Comparison of ENCODE assay signal across 8 cellular contexts in genomic region chrX:19755602-19756232, GRCh38.
DNase-seq lines count a peak whose midpoint lies in the region; ATAC-seq, FAIRE-seq and TF ChIP-seq lines count a peak whose summit lies in the region.
"Not testable (repeated sequence)": the region's sequence is repeated elsewhere in the genome, so short reads cannot be mapped to it uniquely, and the experiment has no call there.

No MANE protein-coding gene starts in this region.

- not testable (repeated sequence) for H3F3A ChIP-seq in OCI-LY1 (ENCODE audit: insufficient read depth, low read length)

- H4K20me1 ChIP-seq in OCI-LY1 (ENCODE audit: insufficient read depth, low read length), result not testable (repeated sequence)

- H3K27ac Mint-ChIP-seq in CD4-positive, alpha-beta T cell, result peak overlapping the region; percentile 69
- peak overlapping the region; percentile 89 for H3K27ac Mint-ChIP-seq in activated B cell treated with CpG ODN at 0.5 μM for 24 hours
- peak overlapping the region; percentile 48 for H3K27ac Mint-ChIP-seq in activated T-helper 1 cell treated with anti-CD3 and anti-CD28 coated beads, Interleukin-12 subunit alpha, Interleukin-12 subunit beta, Interleukin-2, Interleukin-4 antibody, amounts not matched to agents 30 ng/mL and 10 ng/mL and 1 ng/mL, durations not matched to agents 14 hours and 24 hours and 36 hours
- H3K27ac Mint-ChIP-seq in central memory CD8-positive, alpha-beta T cell (ENCODE audit: low read depth), result peak overlapping the region; percentile 89
- H3K27ac Mint-ChIP-seq in stimulated activated effector memory CD8-positive, alpha-beta T cell treated with anti-CD3 and anti-CD28 coated beads, Interleukin-12 subunit alpha, Interleukin-12 subunit beta, amount 100 ng/mL, for 72 hours, result peak overlapping the region; percentile 87

- TF ChIP-seq CTCF in CD4-positive, alpha-beta T cell (IDR thresholded peaks at IDR 0.05); OCI-LY1 (IDR thresholded peaks at IDR 0.05; ENCODE audit: low read length); activated B cell treated with CpG ODN at 0.5 μM for 24 hours (IDR thresholded peaks at IDR 0.05): not testable (repeated sequence)

- peaks cover 32% of the 10 kb centered on the region for H3K79me2 ChIP-seq in OCI-LY1 (ENCODE audit: insufficient read depth, low read length)

- peak overlapping the region; percentile 54 for H3K4me3 Mint-ChIP-seq in CD4-positive, alpha-beta T cell
- peak overlapping the region; percentile 68 for H3K4me3 Mint-ChIP-seq in activated B cell treated with CpG ODN at 0.5 μM for 24 hours
- H3K4me3 Mint-ChIP-seq in activated T-helper 1 cell treated with anti-CD3 and anti-CD28 coated beads, Interleukin-12 subunit alpha, Interleukin-12 subunit beta, Interleukin-2, Interleukin-4 antibody, amounts not matched to agents 30 ng/mL and 10 ng/mL and 1 ng/mL, durations not matched to agents 14 hours and 24 hours and 36 hours, result peak overlapping the region; percentile 26
- peak overlapping the region; percentile 60 for H3K4me3 Mint-ChIP-seq in central memory CD8-positive, alpha-beta T cell
- peak overlapping the region; percentile 66 for H3K4me3 Mint-ChIP-seq in stimulated activated effector memory CD8-positive, alpha-beta T cell treated with anti-CD3 and anti-CD28 coated beads, Interleukin-12 subunit alpha, Interleukin-12 subunit beta, amount 100 ng/mL, for 72 hours

- H3K4me2 ChIP-seq in OCI-LY1 (ENCODE audit: low read length), result not testable (repeated sequence)

- ATAC-seq in CD4-positive, alpha-beta T cell (ENCODE audit: poor library complexity); central memory CD8-positive, alpha-beta T cell (replicated peaks; ENCODE audit: extremely low read depth, poor library complexity, severe bottlenecking): not testable (repeated sequence)
- peak; percentile 21 for ATAC-seq in activated B cell treated with CpG ODN at 0.5 μM for 24 hours (ENCODE audit: low read depth)
- ATAC-seq in stimulated activated effector memory CD8-positive, alpha-beta T cell treated with anti-CD3 and anti-CD28 coated beads, Interleukin-12 subunit alpha, Interleukin-12 subunit beta, amount 100 ng/mL, for 72 hours, result peak; percentile 55

- H3K4me1 ChIP-seq in OCI-LY1 (ENCODE audit: insufficient read depth, low read length, severe bottlenecking) (peaks cover 61% of the 10 kb centered on the region), mucosa of rectum (ENCODE audit: control insufficient read depth in 2 of 2, insufficient read depth in 2 of 2, low read length in 2 of 2) (peaks cover 3 to 17% of the 10 kb centered on the region in 2 donors)

- not testable (repeated sequence) for DNase-seq in CD4-positive, alpha-beta T cell; GM18507 (ENCODE audit: extremely low spot score, insufficient read length, low read depth); activated B cell treated with CpG ODN at 0.5 μM for 24 hours; activated T-helper 1 cell treated with anti-CD3 and anti-CD28 coated beads, Interleukin-12 subunit alpha, Interleukin-12 subunit beta, Interleukin-2, Interleukin-4 antibody, amounts not matched to agents 30 ng/mL and 10 ng/mL and 1 ng/mL, durations not matched to agents 14 hours and 24 hours and 36 hours (ENCODE audit: low spot score); central memory CD8-positive, alpha-beta T cell (ENCODE audit: low spot score in 2 of 2)
- DNase-seq in stimulated activated effector memory CD8-positive, alpha-beta T cell treated with anti-CD3 and anti-CD28 coated beads, Interleukin-12 subunit alpha, Interleukin-12 subunit beta, amount 100 ng/mL, for 72 hours (ENCODE audit: low spot score in 2 of 2), result peak in 1 of 2 donors; percentile 67

- H3K27me3 Mint-ChIP-seq in CD4-positive, alpha-beta T cell; activated B cell treated with CpG ODN at 0.5 μM for 24 hours; activated T-helper 1 cell treated with anti-CD3 and anti-CD28 coated beads, Interleukin-12 subunit alpha, Interleukin-12 subunit beta, Interleukin-2, Interleukin-4 antibody, amounts not matched to agents 30 ng/mL and 10 ng/mL and 1 ng/mL, durations not matched to agents 14 hours and 24 hours and 36 hours (ENCODE audit: insufficient read depth); central memory CD8-positive, alpha-beta T cell: not testable (repeated sequence)

- intact Hi-C loops in CD4-positive, alpha-beta T cell (cut with DNase I, micrococcal nuclease); activated B cell treated with CpG ODN at 0.5 μM for 24 hours (cut with micrococcal nuclease); activated T-helper 1 cell treated with anti-CD3 and anti-CD28 coated beads, Interleukin-12 subunit alpha, Interleukin-12 subunit beta, Interleukin-2, Interleukin-4 antibody, amounts not matched to agents 30 ng/mL and 10 ng/mL and 1 ng/mL, durations not matched to agents 14 hours and 24 hours and 36 hours (cut with micrococcal nuclease): not testable (repeated sequence)

- peaks cover 50% of the 10 kb centered on the region for H3K36me3 Mint-ChIP-seq in CD4-positive, alpha-beta T cell (ENCODE audit: low read depth)
- H3K36me3 Mint-ChIP-seq in activated B cell treated with CpG ODN at 0.5 μM for 24 hours (ENCODE audit: low read depth), result not testable (repeated sequence)
- peaks cover 16% of the 10 kb centered on the region for H3K36me3 Mint-ChIP-seq in activated T-helper 1 cell treated with anti-CD3 and anti-CD28 coated beads, Interleukin-12 subunit alpha, Interleukin-12 subunit beta, Interleukin-2, Interleukin-4 antibody, amounts not matched to agents 30 ng/mL and 10 ng/mL and 1 ng/mL, durations not matched to agents 14 hours and 24 hours and 36 hours (ENCODE audit: low read depth)
- H3K36me3 Mint-ChIP-seq in central memory CD8-positive, alpha-beta T cell (ENCODE audit: insufficient read depth), result peaks cover 20% of the 10 kb centered on the region
- peaks cover 17% of the 10 kb centered on the region for H3K36me3 Mint-ChIP-seq in stimulated activated effector memory CD8-positive, alpha-beta T cell treated with anti-CD3 and anti-CD28 coated beads, Interleukin-12 subunit alpha, Interleukin-12 subunit beta, amount 100 ng/mL, for 72 hours

- CTCF ChIA-PET in CD4-positive, alpha-beta T cell (lab: Charles Lee), result interaction anchor here (1.5 kb wide), 1 partner anchor 12 kb away, joined by 3 read pairs; no protein-coding TSS in a partner anchor
- CTCF ChIA-PET in activated B cell treated with CpG ODN at 0.5 μM for 24 hours (lab: Charles Lee), result not testable (repeated sequence)

- H3K4me3 ChIP-seq in OCI-LY1 (ENCODE audit: low read depth, low read length, poor library complexity, severe bottlenecking), result not testable (repeated sequence)
- peak overlapping the region; percentile 19 to 27 for H3K4me3 ChIP-seq in mucosa of rectum (ENCODE audit: low read length in 2 of 2)

- not testable (repeated sequence) for H2AFZ ChIP-seq in OCI-LY1 (ENCODE audit: low read length)

- not testable (repeated sequence) for H3K27me3 ChIP-seq in CD4-positive, alpha-beta T cell (ENCODE audit: control insufficient read depth, insufficient read depth, low read length); OCI-LY1 (ENCODE audit: insufficient read depth, low read length); mucosa of rectum (ENCODE audit: control insufficient read depth in 2 of 2, insufficient read depth in 2 of 2, low read length in 2 of 2)

- H3K4me1 Mint-ChIP-seq in CD4-positive, alpha-beta T cell (ENCODE audit: low read depth), result peaks cover 86% of the 10 kb centered on the region
- H3K4me1 Mint-ChIP-seq in activated B cell treated with CpG ODN at 0.5 μM for 24 hours, result peaks cover 83% of the 10 kb centered on the region
- peaks cover 55% of the 10 kb centered on the region for H3K4me1 Mint-ChIP-seq in activated T-helper 1 cell treated with anti-CD3 and anti-CD28 coated beads, Interleukin-12 subunit alpha, Interleukin-12 subunit beta, Interleukin-2, Interleukin-4 antibody, amounts not matched to agents 30 ng/mL and 10 ng/mL and 1 ng/mL, durations not matched to agents 14 hours and 24 hours and 36 hours (ENCODE audit: low read depth)
- H3K4me1 Mint-ChIP-seq in central memory CD8-positive, alpha-beta T cell, result peaks cover 74% of the 10 kb centered on the region
- peaks cover 72% of the 10 kb centered on the region for H3K4me1 Mint-ChIP-seq in stimulated activated effector memory CD8-positive, alpha-beta T cell treated with anti-CD3 and anti-CD28 coated beads, Interleukin-12 subunit alpha, Interleukin-12 subunit beta, amount 100 ng/mL, for 72 hours

- FAIRE-seq in GM18507 (lab: Jason Lieb, UNC), result peak; percentile 85

- H3K27ac ChIP-seq in CD4-positive, alpha-beta T cell (ENCODE audit: low read depth, low read length), result not testable (repeated sequence)
- peak overlapping the region; percentile 55 for H3K27ac ChIP-seq in OCI-LY1 (ENCODE audit: low read depth, low read length, poor library complexity, severe bottlenecking)
- H3K27ac ChIP-seq in mucosa of rectum (ENCODE audit: low read depth in 2 of 2, low read length in 2 of 2), result peak overlapping the region; percentile 57 to 62

- H3K36me3 ChIP-seq in OCI-LY1 (ENCODE audit: insufficient read depth, low read length), result peaks cover 26% of the 10 kb centered on the region
- not testable (repeated sequence) for H3K36me3 ChIP-seq in mucosa of rectum (ENCODE audit: control insufficient read depth in 2 of 2, insufficient read depth in 2 of 2, low read length in 2 of 2)

- H3K9ac ChIP-seq in OCI-LY1 (ENCODE audit: low read length), result not testable (repeated sequence)
- H3K9ac ChIP-seq in mucosa of rectum (ENCODE audit: low read depth in 1 of 2, low read length in 2 of 2), result peak overlapping the region in 1 of 2 donors; percentile 27

- POLR2A ChIA-PET in CD4-positive, alpha-beta T cell (lab: Charles Lee), result interaction anchor here (0.7 kb wide), 1 partner anchor 49 kb away, joined by 3 read pairs; no protein-coding TSS in a partner anchor
- POLR2A ChIA-PET in activated B cell treated with CpG ODN at 0.5 μM for 24 hours (lab: Charles Lee), result interaction anchor here (1.1 kb wide), 1 partner anchor 94 kb away, joined by 8 read pairs; no protein-coding TSS in a partner anchor

- H3K9me3 ChIP-seq in CD4-positive, alpha-beta T cell (ENCODE audit: control insufficient read depth, low read length); OCI-LY1 (ENCODE audit: low read length); mucosa of rectum (ENCODE audit: control insufficient read depth in 2 of 2, low read length in 2 of 2): not testable (repeated sequence)

- not testable (repeated sequence) for H3K9me2 ChIP-seq in OCI-LY1 (ENCODE audit: low read depth, low read length)

- H3K9me3 Mint-ChIP-seq in CD4-positive, alpha-beta T cell; activated B cell treated with CpG ODN at 0.5 μM for 24 hours; activated T-helper 1 cell treated with anti-CD3 and anti-CD28 coated beads, Interleukin-12 subunit alpha, Interleukin-12 subunit beta, Interleukin-2, Interleukin-4 antibody, amounts not matched to agents 30 ng/mL and 10 ng/mL and 1 ng/mL, durations not matched to agents 14 hours and 24 hours and 36 hours; central memory CD8-positive, alpha-beta T cell; stimulated activated effector memory CD8-positive, alpha-beta T cell treated with anti-CD3 and anti-CD28 coated beads, Interleukin-12 subunit alpha, Interleukin-12 subunit beta, amount 100 ng/mL, for 72 hours: not testable (repeated sequence)
